In the genomic region with DNA sequence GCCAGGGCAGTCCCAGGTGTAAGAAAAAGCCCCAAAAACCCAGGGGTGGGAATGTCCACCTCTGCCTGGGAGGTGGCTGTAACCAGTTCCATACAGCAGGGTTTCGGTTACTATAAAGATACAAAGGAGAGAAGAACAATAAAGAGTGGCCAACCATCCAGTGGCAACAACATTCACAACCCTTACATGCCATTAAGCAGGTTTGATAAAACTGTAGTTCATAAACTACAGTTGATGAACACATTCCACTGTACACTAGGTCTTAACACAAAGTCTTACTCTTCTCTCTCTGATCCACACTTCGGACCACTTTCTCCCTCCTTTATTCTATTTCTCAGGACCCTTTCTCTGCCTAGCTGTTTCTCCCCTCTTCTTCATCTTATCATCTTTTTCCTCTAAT, we compare ENCODE assay signal across 10 cellular contexts.
"Had no signal": no experiment of that assay in that cellular context is flagged by ENCODE, and none has a peak within 500 bp of the region (broad histone marks: within the 10 kb centered on the region; RNA-seq: fewer than 3 reads in every experiment).

No MANE protein-coding gene starts in this region.

- H3K4me3 Mint-ChIP-seq: GM23338, H9, HFFc6 had no signal

- H3K27ac Mint-ChIP-seq: GM23338, H9, HFFc6 had no signal

- H3K9ac ChIP-seq: GM23248 had no signal

- H3K4me2 ChIP-seq: GM23338 had no signal

- H3K9me3 Mint-ChIP-seq: GM23338, H9, HFFc6 had no signal

- H3K27ac ChIP-seq: GM23248 had no signal

- H2AFZ ChIP-seq: GM23248, GM23338 had no signal

- H3K36me3 ChIP-seq: HAP-1 had no signal

- H3K9me3 ChIP-seq: HAP-1 had no signal

- FAIRE-seq: H1, H54 had no signal

- H3K4me3 ChIP-seq: GM23248, GM23338, HAP-1 had no signal

- H3K4me1 ChIP-seq: HAP-1 had no signal

- DNase-seq: GM23248, GOT3, H7, H9, HCEC 1CT, HFFc6 had no signal
